In the genomic region with DNA sequence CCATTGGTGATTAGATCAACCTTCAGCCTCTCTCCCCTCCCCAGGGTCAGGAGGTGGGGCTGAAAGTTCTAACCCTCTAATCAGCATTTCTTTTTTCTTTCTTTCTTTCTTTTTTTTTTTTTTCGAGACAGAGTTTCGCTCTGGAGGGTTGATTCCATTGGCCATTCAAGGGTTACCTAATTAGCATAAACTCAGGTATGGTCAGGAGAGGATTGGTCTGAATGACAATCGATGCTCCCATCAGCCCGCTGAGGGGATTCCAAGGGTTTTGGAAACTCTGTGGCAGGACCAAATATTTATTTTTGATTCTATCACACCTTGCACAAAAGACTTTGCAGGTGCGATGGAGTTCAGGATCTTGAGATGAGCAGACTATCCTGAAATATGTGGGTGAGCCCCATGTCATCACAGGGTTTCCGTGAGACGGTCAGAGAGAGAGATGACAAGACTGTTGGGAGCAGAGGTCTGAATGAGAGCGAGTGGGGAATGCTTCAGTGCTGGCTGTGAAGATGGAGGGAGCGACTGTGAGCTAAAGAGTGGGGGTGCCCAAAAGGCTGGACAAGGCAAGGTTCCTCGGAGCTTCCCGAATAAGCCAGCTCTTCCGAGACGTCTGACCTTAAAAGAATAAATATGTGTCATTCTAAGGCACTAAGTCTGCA, we compare ENCODE assay signal across 31 cellular contexts.
"Had no signal": no experiment of that assay in that cellular context is flagged by ENCODE, and none has a peak within 500 bp of the region (broad histone marks: within the 10 kb centered on the region; RNA-seq: fewer than 3 reads in every experiment).

No MANE protein-coding gene starts in this region.

- H3K36me3 ChIP-seq: ascending aorta, gastroesophageal sphincter, left lung, right atrium auricular region, WERI-Rb-1 had no signal

- FAIRE-seq: islet of Langerhans, urothelium cell line had no signal

- ATAC-seq: effector memory CD8-positive, alpha-beta T cell; gastroesophageal sphincter; left lung; natural killer cell; stimulated activated naive CD8-positive, alpha-beta T cell treated with anti-CD3 and anti-CD28 coated beads, Interleukin-15, Interleukin-2, amounts not matched to agents 100 U/mL and 50 U/mL, for 24 hours; T-helper 17 cell had no signal

- H3K27ac ChIP-seq: ascending aorta, gastroesophageal sphincter, left lung, testis, WERI-Rb-1 had no signal

- H3K9me3 Mint-ChIP-seq: activated CD4-positive, alpha-beta memory T cell treated with anti-CD3 and anti-CD28 coated beads for 36 hours; activated CD4-positive, alpha-beta T cell treated with anti-CD3 and anti-CD28 coated beads, Interleukin-2, amount 10 ng/mL, durations not matched to agents 24 days and 14 days; activated naive CD4-positive, alpha-beta T cell treated with anti-CD3 and anti-CD28 coated beads for 36 hours; activated naive CD8-positive, alpha-beta T cell treated with anti-CD3 and anti-CD28 coated beads for 36 hours; activated T-helper 1 cell treated with anti-CD3 and anti-CD28 coated beads, Interleukin-12 subunit alpha, Interleukin-12 subunit beta, Interleukin-2, Interleukin-4 antibody, amounts not matched to agents 30 ng/mL and 10 ng/mL and 1 ng/mL, durations not matched to agents 14 hours and 24 hours and 36 hours; effector memory CD8-positive, alpha-beta T cell; natural killer cell had no signal

- H3K4me3 ChIP-seq: ascending aorta, gastroesophageal sphincter, left lung, right atrium auricular region, testis had no signal

- H3K4me1 ChIP-seq: ascending aorta, gastroesophageal sphincter, left lung, testis had no signal

- H3K4me3 Mint-ChIP-seq: activated CD4-positive, alpha-beta memory T cell treated with anti-CD3 and anti-CD28 coated beads for 36 hours; activated CD4-positive, alpha-beta T cell treated with anti-CD3 and anti-CD28 coated beads, Interleukin-2, amount 10 ng/mL, durations not matched to agents 24 days and 14 days; activated naive CD4-positive, alpha-beta T cell treated with anti-CD3 and anti-CD28 coated beads for 36 hours; activated naive CD8-positive, alpha-beta T cell treated with anti-CD3 and anti-CD28 coated beads for 36 hours; activated T-helper 1 cell treated with anti-CD3 and anti-CD28 coated beads, Interleukin-12 subunit alpha, Interleukin-12 subunit beta, Interleukin-2, Interleukin-4 antibody, amounts not matched to agents 30 ng/mL and 10 ng/mL and 1 ng/mL, durations not matched to agents 14 hours and 24 hours and 36 hours; brain; effector memory CD8-positive, alpha-beta T cell; memory B cell; natural killer cell; T-helper 17 cell had no signal

- H3K9me3 ChIP-seq: ascending aorta, gastroesophageal sphincter, left lung, right atrium auricular region, testis had no signal

- H3K27me3 ChIP-seq: ascending aorta, left lung, right atrium auricular region, testis had no signal

- H3K27me3 Mint-ChIP-seq: activated CD4-positive, alpha-beta memory T cell treated with anti-CD3 and anti-CD28 coated beads for 36 hours; memory B cell had no signal

- H3K27ac Mint-ChIP-seq: activated CD4-positive, alpha-beta memory T cell treated with anti-CD3 and anti-CD28 coated beads for 36 hours; activated CD4-positive, alpha-beta T cell treated with anti-CD3 and anti-CD28 coated beads, Interleukin-2, amount 10 ng/mL, durations not matched to agents 24 days and 14 days; activated naive CD4-positive, alpha-beta T cell treated with anti-CD3 and anti-CD28 coated beads for 36 hours; activated naive CD8-positive, alpha-beta T cell treated with anti-CD3 and anti-CD28 coated beads for 36 hours; activated T-helper 1 cell treated with anti-CD3 and anti-CD28 coated beads, Interleukin-12 subunit alpha, Interleukin-12 subunit beta, Interleukin-2, Interleukin-4 antibody, amounts not matched to agents 30 ng/mL and 10 ng/mL and 1 ng/mL, durations not matched to agents 14 hours and 24 hours and 36 hours; brain; effector memory CD8-positive, alpha-beta T cell; memory B cell; natural killer cell; T-helper 17 cell had no signal

- H3K36me3 Mint-ChIP-seq: activated CD4-positive, alpha-beta memory T cell treated with anti-CD3 and anti-CD28 coated beads for 36 hours; activated naive CD8-positive, alpha-beta T cell treated with anti-CD3 and anti-CD28 coated beads for 36 hours; brain; memory B cell; natural killer cell had no signal

- DNase-seq: activated CD4-positive, alpha-beta memory T cell treated with anti-CD3 and anti-CD28 coated beads for 36 hours; activated CD4-positive, alpha-beta T cell treated with anti-CD3 and anti-CD28 coated beads, Interleukin-2, amount 10 ng/mL, durations not matched to agents 24 days and 14 days; activated CD4-positive, CD25-positive, alpha-beta regulatory T cell treated with anti-CD3 and anti-CD28 coated beads, Interleukin-2, amount 50 U/mL, for 72 hours; activated CD8-positive, alpha-beta memory T cell treated with anti-CD3 and anti-CD28 coated beads, Interleukin-2, amount 50 U/mL, for 4 hours; activated effector memory CD4-positive, alpha-beta T cell treated with anti-CD3 and anti-CD28 coated beads, Interleukin-2, amount 50 U/mL, for 16 hours; activated naive CD4-positive, alpha-beta T cell treated with anti-CD3 and anti-CD28 coated beads for 36 hours; activated naive CD8-positive, alpha-beta T cell treated with anti-CD3 and anti-CD28 coated beads for 36 hours; activated T-cell treated with anti-CD3 and anti-CD28 coated beads, Interleukin-2, amount 50 U/mL, for 1 hour; caudate nucleus; cortex of kidney; effector memory CD8-positive, alpha-beta T cell; erythroblast; hippocampal formation; left lung; midbrain; natural killer cell; stimulated activated CD4-positive, alpha-beta T cell treated with anti-CD3 and anti-CD28 coated beads, Interleukin-2, amount 100 ng/mL, for 48 hours; stimulated activated naive CD8-positive, alpha-beta T cell treated with anti-CD3 and anti-CD28 coated beads, Interleukin-15, Interleukin-2, amounts not matched to agents 100 U/mL and 50 U/mL, for 24 hours; T-helper 17 cell; T1000; testis; trophoblast cell; WERI-Rb-1 had no signal

- H3K4me1 Mint-ChIP-seq: activated CD4-positive, alpha-beta T cell treated with anti-CD3 and anti-CD28 coated beads, Interleukin-2, amount 10 ng/mL, durations not matched to agents 24 days and 14 days; activated naive CD8-positive, alpha-beta T cell treated with anti-CD3 and anti-CD28 coated beads for 36 hours; brain; memory B cell; natural killer cell; T-helper 17 cell had no signal
